Comparison of ENCODE assay signal across 15 cellular contexts in genomic region chr2:115910270-115910669, GRCh38.
DNase-seq lines count a peak whose midpoint lies in the region; FAIRE-seq and TF ChIP-seq lines count a peak whose summit lies in the region.
"Had no signal": no experiment of that assay in that cellular context is flagged by ENCODE, and none has a peak within 500 bp of the region (broad histone marks: within the 10 kb centered on the region; RNA-seq: fewer than 3 reads in every experiment).

No MANE protein-coding gene starts in this region.

- no peaks in the 10 kb centered on the region for H3K27me3 ChIP-seq in NT2/D1 (ENCODE audit: insufficient read depth, insufficient read length)
- no peaks in the 10 kb centered on the region for H3K27me3 ChIP-seq in colonic mucosa

- H3K27me3 Mint-ChIP-seq in glutamatergic neuron (ENCODE audit: unreplicated experiment), result no peaks in the 10 kb centered on the region
- H3K27me3 Mint-ChIP-seq in progenitor cell of endocrine pancreas, result no peaks in the 10 kb centered on the region
- H3K27me3 Mint-ChIP-seq: activated B cell treated with CpG ODN at 0.5 μM for 24 hours had no signal

- no peaks in the 10 kb centered on the region for H3K4me1 Mint-ChIP-seq in glutamatergic neuron (ENCODE audit: low read depth, unreplicated experiment)
- H3K4me1 Mint-ChIP-seq in progenitor cell of endocrine pancreas (ENCODE audit: low read depth), result no peaks in the 10 kb centered on the region
- H3K4me1 Mint-ChIP-seq: activated B cell treated with CpG ODN at 0.5 μM for 24 hours, CD14-positive monocyte had no signal

- H3K4me1 ChIP-seq in NT2/D1 (ENCODE audit: insufficient read depth, insufficient read length) (no peaks in the 10 kb centered on the region), colonic mucosa (no peaks in the 10 kb centered on the region)
- H3K4me1 ChIP-seq: psoas muscle had no signal

- no peak for TF ChIP-seq POLR2A in GM12892 (IDR thresholded peaks at IDR 0.05; ENCODE audit: low read depth, low read length)

- H3K36me3 ChIP-seq in NT2/D1 (ENCODE audit: insufficient read depth, insufficient read length, low read length) (no peaks in the 10 kb centered on the region), colonic mucosa (no peaks in the 10 kb centered on the region)

- DNase-seq in NCI-H1105 treated with DMSO at 0.1 percent for 48 hours (lab: John Stamatoyannopoulos, UW) (peak; percentile 3), NCI-H1105 (lab: John Stamatoyannopoulos, UW) (no peak), NT2/D1 (ENCODE audit: low read depth, low spot score) (peak; percentile 22), glutamatergic neuron (no peak), progenitor cell of endocrine pancreas (ENCODE audit: low spot score, unreplicated experiment) (no peak), colonic mucosa (no peak), NCI-H1694 (lab: John Stamatoyannopoulos, UW) (no peak), GM12892 (ENCODE audit: insufficient read length) (no peak)
- DNase-seq: activated B cell treated with CpG ODN at 0.5 μM for 24 hours; activated naive CD4-positive, alpha-beta T cell treated with Interleukin-2 at 50 U/mL for 16 hours; kidney glomerular epithelial cell; NCI-H2029 treated with DMSO at 0.1 percent for 48 hours; psoas muscle; SW 1271 had no signal

- no peaks in the 10 kb centered on the region for H3K9me3 ChIP-seq in NT2/D1 (ENCODE audit: insufficient read depth, low read length)
- no peaks in the 10 kb centered on the region for H3K9me3 ChIP-seq in colonic mucosa
- H3K9me3 ChIP-seq: psoas muscle had no signal

- peak; percentile 62 for TF ChIP-seq CTCF in glutamatergic neuron (IDR thresholded peaks at IDR 0.05; ENCODE audit: partially characterized antibody, unreplicated experiment)
- TF ChIP-seq CTCF in progenitor cell of endocrine pancreas (IDR thresholded peaks at IDR 0.05; ENCODE audit: unreplicated experiment), result peak; percentile 68
- no peak for TF ChIP-seq CTCF in colonic mucosa (IDR thresholded peaks at IDR 0.05)

- intact Hi-C loops in colonic mucosa (cut with DNase I), result no loop called here

- H3K4me3 Mint-ChIP-seq in glutamatergic neuron (ENCODE audit: unreplicated experiment), result no peak overlapping the region
- no peak overlapping the region for H3K4me3 Mint-ChIP-seq in progenitor cell of endocrine pancreas (ENCODE audit: low read depth)
- H3K4me3 Mint-ChIP-seq: activated B cell treated with CpG ODN at 0.5 μM for 24 hours, CD14-positive monocyte had no signal

- H3K9me3 Mint-ChIP-seq in glutamatergic neuron (ENCODE audit: unreplicated experiment), result no peaks in the 10 kb centered on the region
- H3K9me3 Mint-ChIP-seq in progenitor cell of endocrine pancreas (ENCODE audit: low read depth), result no peaks in the 10 kb centered on the region

- H3K27ac Mint-ChIP-seq in glutamatergic neuron (ENCODE audit: unreplicated experiment), result no peak overlapping the region
- H3K27ac Mint-ChIP-seq in progenitor cell of endocrine pancreas, result no peak overlapping the region
- H3K27ac Mint-ChIP-seq: activated B cell treated with CpG ODN at 0.5 μM for 24 hours had no signal

- H3K36me3 Mint-ChIP-seq in glutamatergic neuron (ENCODE audit: unreplicated experiment), result no peaks in the 10 kb centered on the region
- peaks cover 2% of the 10 kb centered on the region for H3K36me3 Mint-ChIP-seq in progenitor cell of endocrine pancreas (ENCODE audit: insufficient read depth)
- H3K36me3 Mint-ChIP-seq: CD14-positive monocyte had no signal

- H3K9ac ChIP-seq in NT2/D1 (ENCODE audit: insufficient read length, low read depth) (no peak overlapping the region), colonic mucosa (ENCODE audit: low read depth in 2 of 2, low read length in 2 of 2) (no peak overlapping the region)

- no peak overlapping the region for H3K27ac ChIP-seq in colonic mucosa
- H3K27ac ChIP-seq: psoas muscle had no signal

- no peak for FAIRE-seq in GM12892 (lab: Jason Lieb, UNC)

- no peak overlapping the region for H3K4me3 ChIP-seq in NT2/D1 (ENCODE audit: insufficient read length, low read depth)
- no peak overlapping the region for H3K4me3 ChIP-seq in colonic mucosa
- H3K4me3 ChIP-seq: psoas muscle had no signal

Comparison
In these comparisons a context has a peak if more than half of its experiments do, and no peak if none do; other contexts are left out.
1. DNase-seq: peak in NCI-H1105 treated with DMSO at 0.1 percent for 48 hours (single experiment) and NT2/D1 (single experiment); none in NCI-H1105 (single experiment), glutamatergic neuron (single experiment), progenitor cell of endocrine pancreas (single experiment), colonic mucosa (single experiment), NCI-H1694 (single experiment) and GM12892 (single experiment).